Comparison of ENCODE assay signal across 8 cellular contexts in the genomic region with DNA sequence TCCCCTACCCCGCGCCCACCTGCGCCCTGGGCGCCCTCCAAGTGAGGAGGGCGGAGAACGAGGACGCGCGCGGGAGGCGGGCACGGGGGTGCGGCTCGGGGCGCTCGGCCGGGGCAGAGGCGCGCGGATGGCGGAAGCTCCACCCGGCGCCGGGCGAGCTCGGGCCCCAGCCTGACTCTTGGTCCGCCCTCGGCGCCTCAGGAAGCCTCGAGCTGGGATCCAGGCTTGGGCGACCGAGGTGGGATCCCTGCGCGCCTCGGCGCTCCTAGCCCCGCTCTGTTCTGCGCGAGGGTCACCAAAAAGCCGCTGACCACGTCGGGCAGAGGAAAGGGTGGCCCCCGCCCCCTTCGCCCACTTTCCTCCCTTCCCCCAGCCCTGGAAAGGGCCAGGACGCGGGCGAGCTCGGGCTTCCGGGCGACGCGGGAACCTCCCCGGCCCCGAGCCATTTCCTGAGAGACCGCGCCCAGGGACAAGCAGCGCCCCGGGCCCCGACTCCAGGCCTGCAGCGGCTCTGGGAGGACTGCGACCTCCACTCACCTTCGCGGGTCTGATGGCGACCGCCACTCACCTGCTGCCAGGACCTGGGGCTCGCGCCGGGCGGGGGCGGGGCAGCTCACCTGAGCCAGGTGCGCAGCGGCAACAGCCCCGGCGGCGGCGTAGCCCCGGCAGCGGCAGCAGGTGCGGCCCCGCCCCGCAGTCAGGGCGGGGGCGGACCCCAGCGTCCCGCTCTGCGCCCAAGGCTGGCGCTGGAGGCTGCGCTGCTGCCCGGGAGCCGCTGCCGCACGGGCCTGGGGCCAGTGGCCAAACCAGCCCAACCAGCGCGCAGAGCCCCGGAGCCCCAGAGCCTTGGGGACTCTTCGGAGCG. TPM values are rescaled to one million over a fixed set of nuclear protein-coding genes. Genes with fewer than 3 reads are reported as not detected.
DNase-seq lines count a peak whose midpoint lies in the region; ATAC-seq lines count a peak whose summit lies in the region.

No MANE protein-coding gene starts in this region.

- H3K9me3 ChIP-seq in duodenal mucosa (ENCODE audit: control insufficient read depth in 1 of 2, low read length in 2 of 2) (no peaks in the 10 kb centered on the region), mucosa of rectum (ENCODE audit: control insufficient read depth in 2 of 2, low read length in 2 of 2) (no peaks in the 10 kb centered on the region)

- H3K4me3 ChIP-seq in H7 (ENCODE audit: insufficient read depth, low read depth, low read length) = peak overlapping the region; percentile 68
- H3K4me3 ChIP-seq in duodenal mucosa (ENCODE audit: low read depth in 1 of 2, low read length in 2 of 2) = peak overlapping the region; percentile 73 to 77
- peak overlapping the region; percentile 66 to 71 for H3K4me3 ChIP-seq in mucosa of rectum (ENCODE audit: low read length in 2 of 2)

- ATAC-seq in HG02885 (IDR thresholded peaks at IDR 0.05; ENCODE audit: poor library complexity, unreplicated experiment) (no peak), GM21737 (IDR thresholded peaks at IDR 0.05; ENCODE audit: unreplicated experiment) (no peak), HG03520 (IDR thresholded peaks at IDR 0.05; ENCODE audit: unreplicated experiment) (no peak)

- H3K27ac ChIP-seq in duodenal mucosa (ENCODE audit: low read depth, low read length) (peak overlapping the region; percentile 92), mucosa of rectum (ENCODE audit: low read depth in 2 of 2, low read length in 2 of 2) (peak overlapping the region; percentile 92 to 95)

- H3K27me3 ChIP-seq in H7 (ENCODE audit: control insufficient read depth, insufficient read depth, low read length) = peaks cover 25% of the 10 kb centered on the region; the same call in 1 of the 2 replicates
- no peaks in the 10 kb centered on the region for H3K27me3 ChIP-seq in duodenal mucosa (ENCODE audit: control insufficient read depth in 1 of 2, insufficient read depth in 2 of 2, low read length in 2 of 2)
- H3K27me3 ChIP-seq in mucosa of rectum (ENCODE audit: control insufficient read depth in 2 of 2, insufficient read depth in 2 of 2, low read length in 2 of 2) = no peaks in the 10 kb centered on the region

- DNase-seq in ACHN (peak; percentile 39), H7 (peak; percentile 99), T-helper 2 cell (peak in 3 of 5 experiments; percentile 29 to 67 (median 33))

- H3K36me3 ChIP-seq in H7 (replicated peaks; ENCODE audit: control insufficient read depth, insufficient read depth, low read length) (no peaks in the 10 kb centered on the region), duodenal mucosa (ENCODE audit: control insufficient read depth in 1 of 2, insufficient read depth in 2 of 2, low read length in 2 of 2) (no peaks in the 10 kb centered on the region), mucosa of rectum (ENCODE audit: control insufficient read depth in 2 of 2, insufficient read depth in 2 of 2, low read length in 2 of 2) (no peaks in the 10 kb centered on the region)

- H3K9ac ChIP-seq in duodenal mucosa (ENCODE audit: low read depth in 1 of 2, low read length in 2 of 2) (peak overlapping the region; percentile 59 to 77), mucosa of rectum (ENCODE audit: low read depth in 1 of 2, low read length in 2 of 2) (peak overlapping the region; percentile 75 to 94)

- in situ Hi-C loops in ACHN (cut with HindIII; ENCODE audit: low pct_ligation_motif_present, low pct_unique_long_range_greater_than_20kb, low sequenced_read_pairs) = no loop called here

- H3K4me1 ChIP-seq in duodenal mucosa (ENCODE audit: control insufficient read depth in 1 of 2, insufficient read depth in 2 of 2, low read length in 2 of 2) (peaks cover 19 to 39% of the 10 kb centered on the region in 2 donors), mucosa of rectum (ENCODE audit: control insufficient read depth in 2 of 2, insufficient read depth in 2 of 2, low read length in 2 of 2) (peaks cover 14 to 18% of the 10 kb centered on the region in 2 donors)

RNA-seq across cellular contexts. Expression of a gene that starts 2.2 kb away (rescaled TPM):
- 39.5 and 44.9 TPM in 2 replicates for total RNA-seq in H7 (2014; rRNA removed; shearing (Covaris generic))

RNA-seq across cellular contexts. Expression of a gene that starts 23.0 kb away (rescaled TPM):
- 2.1 and 3.6 TPM in 2 replicates for total RNA-seq in H7 (2014; rRNA removed; shearing (Covaris generic))

RNA-seq across cellular contexts. Expression of a gene that starts 24.8 kb away (rescaled TPM):
- 0.83 and 2.2 TPM in 2 replicates for total RNA-seq in H7 (2014; rRNA removed; shearing (Covaris generic))

RNA-seq across cellular contexts. Expression of a gene that starts 33.1 kb away (rescaled TPM):
- 40.9 and 47.5 TPM in 2 replicates for total RNA-seq in H7 (2014; rRNA removed; shearing (Covaris generic))

RNA-seq across cellular contexts. Expression of a gene that starts 47.7 kb away (rescaled TPM):
- 56.0 and 62.6 TPM in 2 replicates for total RNA-seq in H7 (2014; rRNA removed; shearing (Covaris generic))

Comparison
In these comparisons a context has a peak if more than half of its experiments do, and no peak if none do; other contexts are left out.
1. DNase-seq: peak in every context shown above with its lines; median percentile 99 in H7; 39 in ACHN; 33 in T-helper 2 cell.